In genomic region chr6:31736026-31736767, GRCh38 we compare ENCODE assay signal across 8 cellular contexts. TPM values are rescaled to one million over a fixed set of nuclear protein-coding genes. Genes with fewer than 3 reads are reported as not detected.
A peak's percentile ranks its signal among the peaks of the same experiment; 100 is the strongest.
DNase-seq lines count a peak whose midpoint lies in the region; ATAC-seq and TF ChIP-seq lines count a peak whose summit lies in the region.

CLIC1 (minus strand) TSS chr6:31736530; CDS start chr6:31736300, 230 bp downstream.

- H3K4me3 ChIP-seq in SK-N-MC (peak within 1 kb of the TSS; percentile 97), thoracic aorta (peak within 1 kb of the TSS; percentile 92)

- no peaks in the 10 kb centered on the region for H3K27me3 ChIP-seq in thoracic aorta (replicated peaks; ENCODE audit: insufficient read depth)

- H3K9me3 ChIP-seq in SK-N-MC (ENCODE audit: low read depth, low read length) (no peaks in the 10 kb centered on the region), thoracic aorta (no peaks in the 10 kb centered on the region)

- H3K4me1 ChIP-seq in thoracic aorta (ENCODE audit: control insufficient read depth in 1 of 2, low read depth in 2 of 2) = peaks cover 21 to 46% of the 10 kb centered on the region in 2 donors

- no peak for TF ChIP-seq CTCF in GM13976 (IDR thresholded peaks at IDR 0.05; ENCODE audit: borderline replicate concordance, control extremely low read depth, extremely low read depth, insufficient read depth, missing control alignments)
- no peak for TF ChIP-seq CTCF in thoracic aorta (IDR thresholded peaks at IDR 0.05)

- peak within 1 kb of the TSS; percentile 98 for H3K27ac ChIP-seq in SK-N-MC
- peak within 1 kb of the TSS; percentile 89 to 96 for H3K27ac ChIP-seq in thoracic aorta

- ATAC-seq in thoracic aorta (ENCODE audit: insufficient number of reproducible peaks, low FRiP score, low read depth) = peak; percentile 75
- no peak for ATAC-seq in HG03565 (IDR thresholded peaks at IDR 0.05; ENCODE audit: unreplicated experiment)

- H3K36me3 ChIP-seq in SK-N-MC (ENCODE audit: insufficient read depth, low read length) = peaks cover 38% of the 10 kb centered on the region
- peaks cover 25% of the 10 kb centered on the region for H3K36me3 ChIP-seq in thoracic aorta

- H3K9ac ChIP-seq in SK-N-MC (ENCODE audit: insufficient read length) = peak within 1 kb of the TSS; percentile 94

- in situ Hi-C loops in GM13976 (cut with MboI; ENCODE audit: low sequenced_read_pairs, unreplicated experiment) = no loop called here

- DNase-seq in GM13976 (ENCODE audit: low spot score) (peak; percentile 86), LHCN-M2 (ENCODE audit: low read depth) (peak; percentile 87), SK-N-MC (ENCODE audit: low read depth, low spot score) (no peak), foreskin melanocyte (peak; percentile 78), occipital lobe (lab: John Stamatoyannopoulos, UW) (no peak), thoracic aorta (ENCODE audit: low spot score) (peak; percentile 75)
- peak; percentile 23 to 57 (median 26) for DNase-seq in activated naive CD4-positive, alpha-beta T cell (lab: John Stamatoyannopoulos, UW)

RNA-seq across cellular contexts. Expression of gene CLIC1, which starts in this region (rescaled TPM):
- total RNA-seq in LHCN-M2 (2014; rRNA removed) (771 and 894 TPM in 2 replicates), occipital lobe (35.2 TPM), thoracic aorta (100 to 1,000 TPM; 222 to 251 TPM)
- 933 TPM for polyA plus RNA-seq in LHCN-M2 (2012)

Comparison
In these comparisons a context has a peak if more than half of its experiments do, and no peak if none do; other contexts are left out.
1. DNase-seq: peak in GM13976 (single experiment), LHCN-M2 (single experiment), activated naive CD4-positive, alpha-beta T cell (4 of 4), foreskin melanocyte (single experiment) and thoracic aorta (single experiment); none in SK-N-MC (single experiment) and occipital lobe (single experiment).